ENCODE assay signal across 1 cellular context in the genomic region with DNA sequence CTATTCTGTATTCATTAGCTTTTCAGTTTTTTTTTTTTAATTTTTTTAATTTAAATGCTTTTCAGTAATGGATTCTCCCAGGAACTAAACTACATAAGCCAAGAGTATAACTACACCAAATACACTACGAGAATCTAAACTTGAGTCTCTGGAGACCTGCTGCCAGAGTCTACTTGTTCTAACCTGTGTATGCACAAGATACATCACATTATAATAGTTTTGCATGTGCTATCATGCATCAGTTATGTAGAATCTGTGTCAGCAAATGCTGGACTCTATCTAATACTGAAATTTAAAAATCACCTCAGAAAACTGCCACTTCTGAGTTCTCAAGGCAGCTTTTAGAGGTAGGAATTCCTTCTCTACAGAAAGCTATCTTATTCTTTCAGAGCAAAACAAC.
TF ChIP-seq lines count a peak whose summit lies in the region.

No MANE protein-coding gene starts in this region.

TF ChIP-seq in GM23338, 12 proteins besides CTCF, POLR2A, EP300 and RAD21 (continued from another document):
- TF ChIP-seq, protein P1, sequence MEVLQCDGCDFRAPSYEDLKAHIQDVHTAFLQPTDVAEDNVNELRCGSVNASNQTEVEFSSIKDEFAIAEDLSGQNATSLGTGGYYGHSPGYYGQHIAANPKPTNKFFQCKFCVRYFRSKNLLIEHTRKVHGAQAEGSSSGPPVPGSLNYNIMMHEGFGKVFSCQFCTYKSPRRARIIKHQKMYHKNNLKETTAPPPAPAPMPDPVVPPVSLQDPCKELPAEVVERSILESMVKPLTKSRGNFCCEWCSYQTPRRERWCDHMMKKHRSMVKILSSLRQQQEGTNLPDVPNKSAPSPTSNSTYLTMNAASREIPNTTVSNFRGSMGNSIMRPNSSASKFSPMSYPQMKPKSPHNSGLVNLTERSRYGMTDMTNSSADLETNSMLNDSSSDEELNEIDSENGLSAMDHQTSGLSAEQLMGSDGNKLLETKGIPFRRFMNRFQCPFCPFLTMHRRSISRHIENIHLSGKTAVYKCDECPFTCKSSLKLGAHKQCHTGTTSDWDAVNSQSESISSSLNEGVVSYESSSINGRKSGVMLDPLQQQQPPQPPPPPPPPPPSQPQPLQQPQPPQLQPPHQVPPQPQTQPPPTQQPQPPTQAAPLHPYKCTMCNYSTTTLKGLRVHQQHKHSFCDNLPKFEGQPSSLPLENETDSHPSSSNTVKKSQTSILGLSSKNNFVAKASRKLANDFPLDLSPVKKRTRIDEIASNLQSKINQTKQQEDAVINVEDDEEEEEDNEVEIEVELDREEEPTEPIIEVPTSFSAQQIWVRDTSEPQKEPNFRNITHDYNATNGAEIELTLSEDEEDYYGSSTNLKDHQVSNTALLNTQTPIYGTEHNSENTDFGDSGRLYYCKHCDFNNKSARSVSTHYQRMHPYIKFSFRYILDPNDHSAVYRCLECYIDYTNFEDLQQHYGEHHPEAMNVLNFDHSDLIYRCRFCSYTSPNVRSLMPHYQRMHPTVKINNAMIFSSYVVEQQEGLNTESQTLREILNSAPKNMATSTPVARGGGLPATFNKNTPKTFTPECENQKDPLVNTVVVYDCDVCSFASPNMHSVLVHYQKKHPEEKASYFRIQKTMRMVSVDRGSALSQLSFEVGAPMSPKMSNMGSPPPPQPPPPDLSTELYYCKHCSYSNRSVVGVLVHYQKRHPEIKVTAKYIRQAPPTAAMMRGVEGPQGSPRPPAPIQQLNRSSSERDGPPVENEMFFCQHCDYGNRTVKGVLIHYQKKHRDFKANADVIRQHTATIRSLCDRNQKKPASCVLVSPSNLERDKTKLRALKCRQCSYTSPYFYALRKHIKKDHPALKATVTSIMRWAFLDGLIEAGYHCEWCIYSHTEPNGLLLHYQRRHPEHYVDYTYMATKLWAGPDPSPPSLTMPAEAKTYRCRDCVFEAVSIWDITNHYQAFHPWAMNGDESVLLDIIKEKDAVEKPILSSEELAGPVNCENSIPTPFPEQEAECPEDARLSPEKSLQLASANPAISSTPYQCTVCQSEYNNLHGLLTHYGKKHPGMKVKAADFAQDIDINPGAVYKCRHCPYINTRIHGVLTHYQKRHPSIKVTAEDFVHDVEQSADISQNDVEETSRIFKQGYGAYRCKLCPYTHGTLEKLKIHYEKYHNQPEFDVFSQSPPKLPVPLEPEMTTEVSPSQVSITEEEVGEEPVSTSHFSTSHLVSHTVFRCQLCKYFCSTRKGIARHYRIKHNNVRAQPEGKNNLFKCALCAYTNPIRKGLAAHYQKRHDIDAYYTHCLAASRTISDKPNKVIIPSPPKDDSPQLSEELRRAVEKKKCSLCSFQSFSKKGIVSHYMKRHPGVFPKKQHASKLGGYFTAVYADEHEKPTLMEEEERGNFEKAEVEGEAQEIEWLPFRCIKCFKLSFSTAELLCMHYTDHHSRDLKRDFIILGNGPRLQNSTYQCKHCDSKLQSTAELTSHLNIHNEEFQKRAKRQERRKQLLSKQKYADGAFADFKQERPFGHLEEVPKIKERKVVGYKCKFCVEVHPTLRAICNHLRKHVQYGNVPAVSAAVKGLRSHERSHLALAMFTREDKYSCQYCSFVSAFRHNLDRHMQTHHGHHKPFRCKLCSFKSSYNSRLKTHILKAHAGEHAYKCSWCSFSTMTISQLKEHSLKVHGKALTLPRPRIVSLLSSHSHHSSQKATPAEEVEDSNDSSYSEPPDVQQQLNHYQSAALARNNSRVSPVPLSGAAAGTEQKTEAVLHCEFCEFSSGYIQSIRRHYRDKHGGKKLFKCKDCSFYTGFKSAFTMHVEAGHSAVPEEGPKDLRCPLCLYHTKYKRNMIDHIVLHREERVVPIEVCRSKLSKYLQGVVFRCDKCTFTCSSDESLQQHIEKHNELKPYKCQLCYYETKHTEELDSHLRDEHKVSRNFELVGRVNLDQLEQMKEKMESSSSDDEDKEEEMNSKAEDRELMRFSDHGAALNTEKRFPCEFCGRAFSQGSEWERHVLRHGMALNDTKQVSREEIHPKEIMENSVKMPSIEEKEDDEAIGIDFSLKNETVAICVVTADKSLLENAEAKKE (CRISPR knock-in tag; IDR thresholded peaks at IDR 0.05): no peak
- no peak for TF ChIP-seq STAT1 (IDR thresholded peaks at IDR 0.05; ENCODE audit: unreplicated experiment)
